10 cellular contexts compared by ENCODE assay signal in genomic region chr15:29938701-29939340, GRCh38.
DNase-seq lines count a peak whose midpoint lies in the region; ATAC-seq, FAIRE-seq and TF ChIP-seq lines count a peak whose summit lies in the region.
"Had no signal": no experiment of that assay in that cellular context is flagged by ENCODE, and none has a peak within 500 bp of the region (broad histone marks: within the 10 kb centered on the region; RNA-seq: fewer than 3 reads in every experiment).

No MANE protein-coding gene starts in this region.

- H3K4me3 ChIP-seq in AG09309 (ENCODE audit: control insufficient read depth, low read depth, low read length) (no peak overlapping the region), astrocyte of the spinal cord (ENCODE audit: low read depth, low read length) (no peak overlapping the region)

- TF ChIP-seq CTCF in AG09309 (IDR thresholded peaks at IDR 0.05; ENCODE audit: control insufficient read depth, insufficient read depth, low read depth, low read length, missing control alignments) (peak; percentile 16), astrocyte of the spinal cord (IDR thresholded peaks at IDR 0.05; ENCODE audit: low read depth, low read length) (peak; percentile 37)

- peak; percentile 64 for FAIRE-seq in HTR-8/SVneo (lab: Jason Lieb, UNC)

- in situ Hi-C loops in astrocyte of the spinal cord (cut with HindIII; ENCODE audit: low sequenced_read_pairs), result no loop called here

- peak; percentile 43 for ATAC-seq in left lobe of liver
- ATAC-seq: activated T-cell treated with anti-CD3 and anti-CD28 coated beads, Interleukin-2, amount 50 U/mL, for 4 hours had no signal

- DNase-seq in AG09309 (ENCODE audit: low read depth), result no peak
- DNase-seq in HTR-8/SVneo (ENCODE audit: insufficient read length, low spot score), result no peak
- DNase-seq in astrocyte of the spinal cord (ENCODE audit: low read depth, low spot score), result no peak
- no peak for DNase-seq in left lobe of liver (ENCODE audit: low spot score)
- DNase-seq in NCI-H1436 (lab: John Stamatoyannopoulos, UW), result no peak
- DNase-seq in NCI-H82 treated with DMSO at 0.1 percent for 48 hours (lab: John Stamatoyannopoulos, UW; ENCODE audit: unreplicated experiment), result no peak
- no peak for DNase-seq in epidermal melanocyte (ENCODE audit: insufficient read length, low spot score)
- DNase-seq in ureter (ENCODE audit: low spot score), result no peak
- DNase-seq: activated T-cell treated with anti-CD3 and anti-CD28 coated beads, Interleukin-2, amount 50 U/mL, for 4 hours; MV-4-11 had no signal
